14 cellular contexts compared by ENCODE assay signal in genomic region chr1:204250428-204251030, GRCh38. TPM values are rescaled to one million over a fixed set of nuclear protein-coding genes. Genes with fewer than 3 reads are reported as not detected.
"Had no signal": no experiment of that assay in that cellular context is flagged by ENCODE, and none has a peak within 500 bp of the region (broad histone marks: within the 10 kb centered on the region; RNA-seq: fewer than 3 reads in every experiment).

No MANE protein-coding gene starts in this region.

- H3K27me3 ChIP-seq: ascending aorta, colonic mucosa, esophagus squamous epithelium, transverse colon had no signal

- H3K4me3 ChIP-seq: ascending aorta, colonic mucosa, esophagus squamous epithelium, mucosa of descending colon, skin epidermis, transverse colon had no signal

- H3K9me3 ChIP-seq: ascending aorta, colonic mucosa, esophagus squamous epithelium, mucosa of descending colon, transverse colon had no signal

- H3K36me3 ChIP-seq: ascending aorta, colonic mucosa had no signal

- H3K4me1 Mint-ChIP-seq: nephron had no signal

- H3K4me1 ChIP-seq: ascending aorta, esophagus squamous epithelium, transverse colon had no signal

- H3K4me3 Mint-ChIP-seq: activated CD4-positive, alpha-beta memory T cell treated with anti-CD3 and anti-CD28 coated beads for 36 hours; activated T-cell treated with anti-CD3 and anti-CD28 coated beads, Interleukin-2, amount 50 U/mL, for 72 hours; nephron had no signal

- DNase-seq: activated CD4-positive, alpha-beta memory T cell treated with anti-CD3 and anti-CD28 coated beads for 36 hours; activated naive CD4-positive, alpha-beta T cell; activated T-cell treated with anti-CD3 and anti-CD28 coated beads, Interleukin-2, amount 50 U/mL, for 72 hours; colonic mucosa; esophagus squamous epithelium; mucosa of descending colon; SIG-M5; T-helper 2 cell; transverse colon had no signal

- H3K27me3 Mint-ChIP-seq: activated CD4-positive, alpha-beta memory T cell treated with anti-CD3 and anti-CD28 coated beads for 36 hours had no signal

- H3K27ac Mint-ChIP-seq: activated CD4-positive, alpha-beta memory T cell treated with anti-CD3 and anti-CD28 coated beads for 36 hours; activated T-cell treated with anti-CD3 and anti-CD28 coated beads, Interleukin-2, amount 50 U/mL, for 72 hours had no signal

- H3K36me3 Mint-ChIP-seq: activated CD4-positive, alpha-beta memory T cell treated with anti-CD3 and anti-CD28 coated beads for 36 hours had no signal

- ATAC-seq: activated T-cell treated with anti-CD3 and anti-CD28 coated beads, Interleukin-2, amount 50 U/mL, for 72 hours; mucosa of descending colon had no signal

- H3K27ac ChIP-seq: ascending aorta, colonic mucosa, esophagus squamous epithelium, skin epidermis, transverse colon had no signal

- H3K9me3 Mint-ChIP-seq: activated CD4-positive, alpha-beta memory T cell treated with anti-CD3 and anti-CD28 coated beads for 36 hours; activated T-cell treated with anti-CD3 and anti-CD28 coated beads, Interleukin-2, amount 50 U/mL, for 72 hours; nephron had no signal

RNA-seq across cellular contexts. Expression of gene GOLT1A, which starts 36.7 kb away (rescaled TPM):
- total RNA-seq: ascending aorta, omental fat pad, pulmonary artery endothelial cell had no signal

RNA-seq across cellular contexts. Expression of gene KISS1, which starts 54.2 kb away (rescaled TPM):
- total RNA-seq: activated CD4-positive, alpha-beta memory T cell treated with anti-CD3 and anti-CD28 coated beads for 36 hours; activated T-cell treated with anti-CD3 and anti-CD28 coated beads, Interleukin-2, amount 50 U/mL, for 72 hours; ascending aorta; esophagus squamous epithelium; omental fat pad; transverse colon had no signal
